ENCODE assay signal across 8 cellular contexts in genomic region chr12:65306603-65307501, GRCh38. TPM values are rescaled to one million over a fixed set of nuclear protein-coding genes. Genes with fewer than 3 reads are reported as not detected.
DNase-seq lines count a peak whose midpoint lies in the region; ATAC-seq and TF ChIP-seq lines count a peak whose summit lies in the region.

No MANE protein-coding gene starts in this region.

- peak overlapping the region; percentile 50 for H2AFZ ChIP-seq in parathyroid adenoma

- H3K9me3 ChIP-seq in parathyroid adenoma (ENCODE audit: control insufficient read depth, low read length), result no peaks in the 10 kb centered on the region

- no peaks in the 10 kb centered on the region for H3K79me2 ChIP-seq in parathyroid adenoma

- H3K36me3 ChIP-seq in parathyroid adenoma (ENCODE audit: control insufficient read depth, insufficient read depth, low read length), result no peaks in the 10 kb centered on the region

- DNase-seq in COLO668 (lab: John Stamatoyannopoulos, UW; ENCODE audit: unreplicated experiment), result peak; percentile 21
- DNase-seq in HK-2 (ENCODE audit: unreplicated experiment), result peak; percentile 29
- DNase-seq in RPMI7951 (ENCODE audit: low read depth), result peak; percentile 79
- DNase-seq in fibroblast of mammary gland (ENCODE audit: low read depth), result peak; percentile 74
- DNase-seq in SKM-1 (lab: John Stamatoyannopoulos, UW; ENCODE audit: unreplicated experiment), result no peak
- DNase-seq in GM19240 (ENCODE audit: insufficient read length, low spot score), result no peak

- no peak overlapping the region for H3K9ac ChIP-seq in parathyroid adenoma

- no peaks in the 10 kb centered on the region for H3K27me3 ChIP-seq in parathyroid adenoma (ENCODE audit: control insufficient read depth, insufficient read depth, low read length)

- H3K4me1 ChIP-seq in parathyroid adenoma, result no peaks in the 10 kb centered on the region

- H3K4me3 ChIP-seq in fibroblast of mammary gland (ENCODE audit: control insufficient read depth, low read depth, low read length) (no peak overlapping the region), parathyroid adenoma (ENCODE audit: low read depth, low read length) (no peak overlapping the region)

- TF ChIP-seq CTCF in fibroblast of mammary gland (conservative IDR thresholded peaks at IDR 0.05; ENCODE audit: control insufficient read depth, insufficient read depth, low read depth, low read length), result peak; percentile 76
- peak; percentile 35 for TF ChIP-seq CTCF in parathyroid adenoma (IDR thresholded peaks at IDR 0.05)

- no peak overlapping the region for H3K4me2 ChIP-seq in parathyroid adenoma (ENCODE audit: low read length)

- ATAC-seq in HG03280 (IDR thresholded peaks at IDR 0.05; ENCODE audit: unreplicated experiment), result no peak

- H3K27ac ChIP-seq in parathyroid adenoma, result no peak overlapping the region

RNA-seq across cellular contexts. Expression of gene MSRB3, which starts 28.4 kb away (rescaled TPM):
- 25.7 and 27.7 TPM in 2 replicates for total RNA-seq in RPMI7951 (2014; rRNA removed; shearing (Covaris generic))

Comparison
In these comparisons a context has a peak if more than half of its experiments do, and no peak if none do; other contexts are left out.
1. DNase-seq: peak in COLO668 (single experiment), HK-2 (single experiment), RPMI7951 (single experiment) and fibroblast of mammary gland (single experiment); none in SKM-1 (single experiment) and GM19240 (single experiment).